In the genomic region with DNA sequence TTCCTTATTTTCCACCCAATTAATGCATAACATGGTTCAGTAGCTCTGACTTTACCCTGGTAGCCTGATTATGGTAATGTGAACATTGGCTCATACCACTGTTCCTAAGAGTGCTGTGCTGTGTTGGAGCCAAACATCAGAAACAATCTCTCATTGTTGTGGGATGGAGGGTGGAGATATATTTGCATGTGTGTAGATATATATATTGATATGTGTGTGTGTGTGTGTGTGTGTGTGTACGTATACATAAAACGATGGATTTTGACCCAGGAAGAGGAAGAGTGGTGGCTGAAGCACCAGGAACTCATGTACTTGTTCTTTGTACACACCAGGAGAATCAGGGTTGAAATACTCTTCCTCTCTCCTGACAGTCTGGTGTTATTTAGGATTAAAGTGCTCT, we compare ENCODE assay signal across 19 cellular contexts.
A peak's percentile ranks its signal among the peaks of the same experiment; 100 is the strongest.
DNase-seq lines count a peak whose midpoint lies in the region; ATAC-seq, FAIRE-seq and TF ChIP-seq lines count a peak whose summit lies in the region.
"Had no signal": no experiment of that assay in that cellular context is flagged by ENCODE, and none has a peak within 500 bp of the region (broad histone marks: within the 10 kb centered on the region; RNA-seq: fewer than 3 reads in every experiment).

No MANE protein-coding gene starts in this region.

- H3K4me1 ChIP-seq in PC-3 (ENCODE audit: insufficient read depth, low read length) (peaks cover 4% of the 10 kb centered on the region; the same call in 1 of the 2 replicates), small intestine (ENCODE audit: control insufficient read depth in 2 of 2, insufficient read depth in 1 of 2, low read depth in 1 of 2, low read length in 1 of 2) (no peaks in the 10 kb centered on the region), left lung (no peaks in the 10 kb centered on the region)
- H3K4me1 ChIP-seq: BLaER1 treated with 17β-estradiol and CSF1 and Interleukin-3, amounts not matched to agents 10 nM and 100 nM had no signal

- intact Hi-C loops in PC-3 (cut with micrococcal nuclease) (no loop called here), left colon (cut with DNase I, micrococcal nuclease) (no loop called here), left lung (cut with DNase I) (no loop called here)

- no peak for TF ChIP-seq POLR2A in GM12891 (IDR thresholded peaks at IDR 0.05; ENCODE audit: low read depth, low read length)

- ATAC-seq in PC-3 (no peak), left colon (peak; percentile 93), left lung (no peak)
- ATAC-seq: CD8-positive, alpha-beta T cell; GM12878 had no signal

- CTCF ChIA-PET in PC-3 (lab: Charles Lee) = no interaction called here

- H4K20me1 ChIP-seq in PC-3 (ENCODE audit: low read length) = no peaks in the 10 kb centered on the region
- H4K20me1 ChIP-seq: BLaER1 treated with 17β-estradiol and CSF1 and Interleukin-3, amounts not matched to agents 10 nM and 100 nM had no signal

- FAIRE-seq in small intestine (lab: Jason Lieb, UNC) (no peak), D721Med (lab: Jason Lieb, UNC) (no peak), GM12891 (lab: Jason Lieb, UNC) (no peak)
- FAIRE-seq: GM12878, GM19239, H1 had no signal

- H3F3A ChIP-seq in PC-3 (ENCODE audit: low read length, unreplicated experiment) = no peaks in the 10 kb centered on the region

- no peaks in the 10 kb centered on the region for H3K9me2 ChIP-seq in PC-3 (replicated peaks; ENCODE audit: low read length)

- TF ChIP-seq CTCF in PC-3 (conservative IDR thresholded peaks at IDR 0.05; ENCODE audit: low read depth, low read length) (no peak), D721Med (IDR thresholded peaks at IDR 0.05; ENCODE audit: insufficient read depth, missing control alignments) (no peak), left lung (IDR thresholded peaks at IDR 0.05) (no peak)

- no peak overlapping the region for H3K4me3 ChIP-seq in PC-3 (ENCODE audit: low read length)
- H3K4me3 ChIP-seq in small intestine (ENCODE audit: low read depth in 1 of 2, low read length in 2 of 2) = no peak overlapping the region
- H3K4me3 ChIP-seq in left lung = no peak overlapping the region
- H3K4me3 ChIP-seq: BLaER1 treated with 17β-estradiol and CSF1 and Interleukin-3, amounts not matched to agents 10 nM and 100 nM; GM12878 had no signal

- peak; percentile 28 for DNase-seq in HT-29 (ENCODE audit: low spot score)
- DNase-seq in PC-3 = no peak
- DNase-seq in left colon = no peak
- DNase-seq in small intestine = peak; percentile 3
- DNase-seq in ecto neural progenitor cell (ENCODE audit: low spot score) = no peak
- DNase-seq in D721Med (ENCODE audit: insufficient read length, low spot score) = no peak
- no peak for DNase-seq in GM12891 (ENCODE audit: insufficient read length, low spot score)
- no peak for DNase-seq in left lung
- DNase-seq: 8988T; Calu3; CD8-positive, alpha-beta T cell; DMS 273 treated with DMSO at 0.1 percent for 48 hours; DND-41; EL; H9 had no signal

- 15 to 68% (median 55%) methylated on average over 2 of the region's 2 CpGs for WGBS in small intestine, 3 donors

- no TSS peak for BruUV-seq in PC-3 (replicated peaks; lab: Mats Ljungman, UMichigan)

- no peaks in the 10 kb centered on the region for H3K9me3 ChIP-seq in PC-3 (ENCODE audit: low read length)
- no peaks in the 10 kb centered on the region for H3K9me3 ChIP-seq in small intestine (ENCODE audit: control insufficient read depth, low read depth)
- H3K9me3 ChIP-seq in left lung = peaks cover 0 to 6% of the 10 kb centered on the region in 2 donors

- H3K9ac ChIP-seq in PC-3 (ENCODE audit: low read length) = no peak overlapping the region
- H3K9ac ChIP-seq: BLaER1 treated with 17β-estradiol and CSF1 and Interleukin-3, amounts not matched to agents 10 nM and 100 nM had no signal

- H3K27me3 ChIP-seq in PC-3 (ENCODE audit: low read length) = no peaks in the 10 kb centered on the region
- H3K27me3 ChIP-seq in small intestine (ENCODE audit: control insufficient read depth in 2 of 2, insufficient read depth in 2 of 2, low read length in 2 of 2) = no peaks in the 10 kb centered on the region
- no peaks in the 10 kb centered on the region for H3K27me3 ChIP-seq in left lung
- H3K27me3 ChIP-seq: BLaER1 treated with 17β-estradiol and CSF1 and Interleukin-3, amounts not matched to agents 10 nM and 100 nM had no signal

- H3K27ac ChIP-seq in PC-3 (ENCODE audit: low read length) (no peak overlapping the region), small intestine (ENCODE audit: low read depth in 1 of 2, low read length in 1 of 2) (no peak overlapping the region), left lung (no peak overlapping the region)
- H3K27ac ChIP-seq: BLaER1 treated with 17β-estradiol and CSF1 and Interleukin-3, amounts not matched to agents 10 nM and 100 nM had no signal

- POLR2A ChIA-PET in PC-3 (lab: Charles Lee; ENCODE audit: unreplicated experiment) = no interaction called here

- H2AFZ ChIP-seq in PC-3 (ENCODE audit: low read length) = peak overlapping the region; percentile 85; the same call in 1 of the 2 replicates

- H3K79me2 ChIP-seq in PC-3 (ENCODE audit: low read length) = no peaks in the 10 kb centered on the region

- H3K4me2 ChIP-seq in PC-3 (ENCODE audit: low read length) = no peak overlapping the region
- H3K4me2 ChIP-seq: BLaER1 treated with 17β-estradiol and CSF1 and Interleukin-3, amounts not matched to agents 10 nM and 100 nM had no signal

- H3K36me3 ChIP-seq in PC-3 (ENCODE audit: low read depth, low read length) (no peaks in the 10 kb centered on the region), small intestine (ENCODE audit: control insufficient read depth in 2 of 2, insufficient read depth in 2 of 2, low read length in 2 of 2) (no peaks in the 10 kb centered on the region), left lung (no peaks in the 10 kb centered on the region)
- H3K36me3 ChIP-seq: BLaER1 treated with 17β-estradiol and CSF1 and Interleukin-3, amounts not matched to agents 10 nM and 100 nM had no signal

TF ChIP-seq in GM12891, 5 proteins besides CTCF, POLR2A, EP300 and RAD21:
- no peak for TF ChIP-seq TAF1 (IDR thresholded peaks at IDR 0.05; ENCODE audit: low read depth, low read length)
- TF ChIP-seq PAX5 (IDR thresholded peaks at IDR 0.05; ENCODE audit: insufficient read depth, low read length, severe bottlenecking) = no peak
- TF ChIP-seq POU2F2 (IDR thresholded peaks at IDR 0.05; ENCODE audit: low read depth, low read length) = no peak
- no peak for TF ChIP-seq POLR2AphosphoS5 (IDR thresholded peaks at IDR 0.05; ENCODE audit: low read depth, low read length)
- TF ChIP-seq SPI1 (IDR thresholded peaks at IDR 0.05; ENCODE audit: low read depth, low read length) = no peak

Comparison
In these comparisons a context has a peak if more than half of its experiments do, and no peak if none do; other contexts are left out.
1. DNase-seq: peak in HT-29 (single experiment) and small intestine (single experiment); none in PC-3 (single experiment), left colon (0 of 2), ecto neural progenitor cell (single experiment), D721Med (single experiment), GM12891 (single experiment) and left lung (0 of 2).